In genomic region chr17:67359960-67360817, GRCh38 we compare ENCODE assay signal across 8 cellular contexts. TPM values are rescaled to one million over a fixed set of nuclear protein-coding genes. Genes with fewer than 3 reads are reported as not detected.
DNase-seq lines count a peak whose midpoint lies in the region; ATAC-seq and TF ChIP-seq lines count a peak whose summit lies in the region.

No MANE protein-coding gene starts in this region.

- H3K4me2 ChIP-seq in Karpas-422 (ENCODE audit: low read depth, low read length, poor library complexity, severe bottlenecking) (peak overlapping the region; percentile 9), fibroblast of lung (ENCODE audit: extremely low read depth, insufficient read depth, low read length) (no peak overlapping the region)

- peak overlapping the region; percentile 17 for H3K4me3 Mint-ChIP-seq in CD4-positive, alpha-beta T cell
- H3K4me3 Mint-ChIP-seq in stimulated activated naive CD8-positive, alpha-beta T cell treated with anti-CD3 and anti-CD28 coated beads, Interleukin-15, amount 100 ng/mL, for 72 hours: peak overlapping the region; percentile 60 to 72

- H3K27ac Mint-ChIP-seq in CD4-positive, alpha-beta T cell: peak overlapping the region; percentile 73
- H3K27ac Mint-ChIP-seq in stimulated activated naive CD8-positive, alpha-beta T cell treated with anti-CD3 and anti-CD28 coated beads, Interleukin-15, amount 100 ng/mL, for 72 hours: peak overlapping the region; percentile 81 to 89

- H3K4me1 Mint-ChIP-seq in CD4-positive, alpha-beta T cell (ENCODE audit: low read depth): peaks cover 55% of the 10 kb centered on the region
- H3K4me1 Mint-ChIP-seq in stimulated activated naive CD8-positive, alpha-beta T cell treated with anti-CD3 and anti-CD28 coated beads, Interleukin-15, amount 100 ng/mL, for 72 hours: peaks cover 67% of the 10 kb centered on the region

- H3K9me3 ChIP-seq in CD4-positive, alpha-beta T cell (ENCODE audit: control insufficient read depth, low read length): no peaks in the 10 kb centered on the region
- H3K9me3 ChIP-seq in Karpas-422 (ENCODE audit: low read length) (no peaks in the 10 kb centered on the region), fibroblast of lung (ENCODE audit: control insufficient read depth, insufficient read depth, low read depth, low read length) (no peaks in the 10 kb centered on the region)

- H3K4me1 ChIP-seq in Karpas-422 (ENCODE audit: low read length): peaks cover 32% of the 10 kb centered on the region
- H3K4me1 ChIP-seq in fibroblast of lung (ENCODE audit: control insufficient read depth, extremely low read depth, insufficient read depth, low read length): peaks cover 13% of the 10 kb centered on the region

- no peaks in the 10 kb centered on the region for H3K9me3 Mint-ChIP-seq in CD4-positive, alpha-beta T cell
- H3K9me3 Mint-ChIP-seq in stimulated activated naive CD8-positive, alpha-beta T cell treated with anti-CD3 and anti-CD28 coated beads, Interleukin-15, amount 100 ng/mL, for 72 hours: no peaks in the 10 kb centered on the region

- H3K9ac ChIP-seq in Karpas-422 (ENCODE audit: low read length) (no peak overlapping the region), fibroblast of lung (ENCODE audit: insufficient read depth, low read length) (no peak overlapping the region)

- H4K20me1 ChIP-seq in Karpas-422 (ENCODE audit: insufficient read depth, low read depth, low read length) (peaks cover 35% of the 10 kb centered on the region; the same call in 1 of the 2 replicates), fibroblast of lung (ENCODE audit: control insufficient read depth, extremely low read depth, insufficient read depth, low read length) (no peaks in the 10 kb centered on the region)

- ATAC-seq in CD4-positive, alpha-beta T cell (ENCODE audit: poor library complexity): peak; percentile 96
- peak; percentile 96 for ATAC-seq in stimulated activated naive CD8-positive, alpha-beta T cell treated with anti-CD3 and anti-CD28 coated beads, Interleukin-15, amount 100 ng/mL, for 72 hours
- ATAC-seq in GM21737 (IDR thresholded peaks at IDR 0.05; ENCODE audit: unreplicated experiment): no peak
- ATAC-seq in GM18517 (IDR thresholded peaks at IDR 0.05; ENCODE audit: unreplicated experiment): no peak

- CTCF ChIA-PET in CD4-positive, alpha-beta T cell (lab: Charles Lee): interaction anchor here (0.6 to 5.3 kb wide), 10 partner anchors 11 to 330 kb away, joined by 3 to 21 read pairs (median 4); partner anchors contain the start of gene PITPNC1

- TF ChIP-seq CTCF in CD4-positive, alpha-beta T cell (IDR thresholded peaks at IDR 0.05): peak; percentile 56
- peak; percentile 30 to 46 for TF ChIP-seq CTCF in fibroblast of lung (conservative IDR thresholded peaks at IDR 0.05 in 1 of 2, IDR thresholded peaks at IDR 0.05 in 1 of 2; ENCODE audit: low read depth in 1 of 2, low read length in 2 of 2)

- peaks cover 70% of the 10 kb centered on the region for H3K36me3 Mint-ChIP-seq in CD4-positive, alpha-beta T cell (ENCODE audit: low read depth)

- peak overlapping the region; percentile 37 for H3K27ac ChIP-seq in CD4-positive, alpha-beta T cell (ENCODE audit: low read depth, low read length)
- H3K27ac ChIP-seq in Karpas-422 (ENCODE audit: low read length) (no peak overlapping the region), fibroblast of lung (ENCODE audit: insufficient read depth, low read length) (no peak overlapping the region)

- no peak overlapping the region for H3K4me3 ChIP-seq in Karpas-422 (ENCODE audit: low read length)
- H3K4me3 ChIP-seq in fibroblast of lung (replicated peaks in 1 of 4; ENCODE audit: control extremely low read depth in 1 of 4, insufficient read depth in 1 of 4, low read depth in 3 of 4, low read length in 4 of 4): no peak overlapping the region

- H3K27me3 ChIP-seq in CD4-positive, alpha-beta T cell (ENCODE audit: control insufficient read depth, insufficient read depth, low read length): no peaks in the 10 kb centered on the region
- H3K27me3 ChIP-seq in Karpas-422 (ENCODE audit: low read length) (no peaks in the 10 kb centered on the region), fibroblast of lung (ENCODE audit: control insufficient read depth, insufficient read depth, low read length) (no peaks in the 10 kb centered on the region)

- intact Hi-C loops in CD4-positive, alpha-beta T cell (cut with DNase I, micrococcal nuclease): loop anchor here (1.0 to 5.0 kb wide), 3 partner anchors 17 to 329 kb away; partner anchors contain the start of genes HELZ (in 1 of the 2) and PITPNC1 (in 1 of the 2)

- H3K79me2 ChIP-seq in Karpas-422 (ENCODE audit: low read length) (peaks cover 89% of the 10 kb centered on the region), fibroblast of lung (ENCODE audit: control insufficient read depth, insufficient read depth, low read length) (peaks cover 78% of the 10 kb centered on the region)

- no peaks in the 10 kb centered on the region for H3K9me2 ChIP-seq in Karpas-422 (replicated peaks; ENCODE audit: insufficient read depth, low read length)

- no peaks in the 10 kb centered on the region for H3K27me3 Mint-ChIP-seq in CD4-positive, alpha-beta T cell
- H3K27me3 Mint-ChIP-seq in stimulated activated naive CD8-positive, alpha-beta T cell treated with anti-CD3 and anti-CD28 coated beads, Interleukin-15, amount 100 ng/mL, for 72 hours: no peaks in the 10 kb centered on the region

- H3K36me3 ChIP-seq in Karpas-422 (ENCODE audit: insufficient read depth, low read length) (peaks cover 62% of the 10 kb centered on the region), fibroblast of lung (ENCODE audit: control insufficient read depth, insufficient read depth, low read length) (peaks cover 4% of the 10 kb centered on the region)

- peak in 6 of 10 experiments; percentile 34 to 67 (median 44) for DNase-seq in CD4-positive, alpha-beta T cell
- DNase-seq in Karpas-422 (peak; percentile 57), fibroblast of lung (ENCODE audit: low read depth in 2 of 2) (peak; percentile 30 to 45), AG20443 (ENCODE audit: low spot score) (no peak)
- peak; percentile 34 to 52 for DNase-seq in activated CD4-positive, alpha-beta T cell treated with anti-CD3 and anti-CD28 coated beads for 4 hours
- peak; percentile 36 to 68 for DNase-seq in stimulated activated naive CD8-positive, alpha-beta T cell treated with anti-CD3 and anti-CD28 coated beads, Interleukin-15, amount 100 ng/mL, for 72 hours

- POLR2A ChIA-PET in CD4-positive, alpha-beta T cell (lab: Charles Lee): interaction anchor here (0.7 to 1.8 kb wide), 5 partner anchors 18 to 1152 kb away, joined by 3 to 5 read pairs (median 4); partner anchors contain the start of genes BPTF and PRKAR1A

- H2AFZ ChIP-seq in Karpas-422 (ENCODE audit: low read length) (no peak overlapping the region), fibroblast of lung (ENCODE audit: low read length) (no peak overlapping the region)

RNA-seq across cellular contexts. Expression of gene PSMD12, which starts 6.2 kb away (rescaled TPM):
- 10 to 100 TPM; 49.3 to 52.5 TPM for total RNA-seq in CD4-positive, alpha-beta T cell
- 18.7 TPM in 2 replicates for total RNA-seq in Karpas-422 (2014; rRNA removed; shearing (Covaris generic); ENCODE audit: low replicate concordance)
- 19.3 and 21.3 TPM in 2 replicates for total RNA-seq in fibroblast of lung
- polyA plus RNA-seq in fibroblast of lung: 66.2 and 74.2 TPM in 2 replicates
- 45.6 and 55.4 TPM in 2 replicates for polyA plus RNA-seq in fibroblast of lung (2012)
- 7.7 and 12.0 TPM in 2 replicates for polyA minus RNA-seq in fibroblast of lung (ENCODE audit: low replicate concordance)

RNA-seq across cellular contexts. Expression of gene PITPNC1, which starts 16.9 kb away (rescaled TPM):
- total RNA-seq in CD4-positive, alpha-beta T cell: 10 to 100 TPM; 80.2 to 83.4 TPM
- 2.7 and 3.8 TPM in 2 replicates for total RNA-seq in Karpas-422 (2014; rRNA removed; shearing (Covaris generic); ENCODE audit: low replicate concordance)
- 4.1 and 5.8 TPM in 2 replicates for total RNA-seq in fibroblast of lung
- 7.1 and 18.1 TPM in 2 replicates for polyA plus RNA-seq in fibroblast of lung
- 6.1 and 14.6 TPM in 2 replicates for polyA plus RNA-seq in fibroblast of lung (2012)
- 3.1 and 9.2 TPM in 2 replicates for polyA minus RNA-seq in fibroblast of lung (ENCODE audit: low replicate concordance)

Comparison
In these comparisons a context has a peak if more than half of its experiments do, and no peak if none do; other contexts are left out.
1. ATAC-seq: peak in CD4-positive, alpha-beta T cell (single experiment) and stimulated activated naive CD8-positive, alpha-beta T cell treated with anti-CD3 and anti-CD28 coated beads, Interleukin-15, amount 100 ng/mL, for 72 hours (single experiment); none in GM21737 (single experiment) and GM18517 (single experiment).
2. RNA of gene PITPNC1, which starts 16.9 kb away (total RNA-seq): 80.2 to 83.4 TPM in CD4-positive, alpha-beta T cell; 4.1 to 5.8 TPM in fibroblast of lung and 2.7 to 3.8 TPM in Karpas-422; every median in the first group is over 10 times any median in the second.